19 cellular contexts compared by ENCODE assay signal in genomic region chr15:77064118-77064517, GRCh38. TPM values are rescaled to one million over a fixed set of nuclear protein-coding genes. Genes with fewer than 3 reads are reported as not detected.
DNase-seq lines count a peak whose midpoint lies in the region; ATAC-seq and TF ChIP-seq lines count a peak whose summit lies in the region.
"Had no signal": no experiment of that assay in that cellular context is flagged by ENCODE, and none has a peak within 500 bp of the region (broad histone marks: within the 10 kb centered on the region; RNA-seq: fewer than 3 reads in every experiment).

No MANE protein-coding gene starts in this region.

- H3K4me3 ChIP-seq in SK-N-SH (ENCODE audit: low read depth in 2 of 2, low read length in 1 of 2) (no peak overlapping the region), muscle layer of duodenum (ENCODE audit: low read depth in 1 of 2, low read length in 2 of 2) (no peak overlapping the region), upper lobe of right lung (no peak overlapping the region)
- H3K4me3 ChIP-seq: suprapubic skin had no signal

- no peaks in the 10 kb centered on the region for H3K9me3 Mint-ChIP-seq in chondrocyte (ENCODE audit: low read depth)
- H3K9me3 Mint-ChIP-seq: activated CD4-positive, alpha-beta T cell treated with anti-CD3 and anti-CD28 coated beads, Interleukin-2, amount 10 ng/mL, durations not matched to agents 7 days and 5 days; HFFc6 had no signal

- H3K4me1 ChIP-seq in SK-N-SH (ENCODE audit: control insufficient read depth in 1 of 2, insufficient read depth in 2 of 2, low read depth in 1 of 2, low read length in 1 of 2) (peaks cover 23 to 52% of the 10 kb centered on the region in 2 experiments), muscle layer of duodenum (ENCODE audit: control insufficient read depth in 1 of 2, insufficient read depth in 2 of 2, low read length in 2 of 2) (peaks cover 18 to 49% of the 10 kb centered on the region in 2 donors), upper lobe of right lung (peaks cover 85% of the 10 kb centered on the region)

- DNase-seq in SK-N-SH, result no peak
- no peak for DNase-seq in chondrocyte (ENCODE audit: low spot score)
- DNase-seq in upper lobe of right lung, result no peak
- DNase-seq in DMS79 treated with DMSO at 0.1 percent for 48 hours (lab: John Stamatoyannopoulos, UW), result no peak
- DNase-seq in NCI-H2227 treated with DMSO at 0.1 percent for 48 hours (lab: John Stamatoyannopoulos, UW), result no peak
- DNase-seq in hippocampal formation (lab: John Stamatoyannopoulos, UW), result no peak
- DNase-seq: activated CD4-positive, alpha-beta T cell treated with anti-CD3 and anti-CD28 coated beads, Interleukin-2, amount 10 ng/mL, durations not matched to agents 7 days and 5 days; DMS 273 treated with DMSO at 0.1 percent for 48 hours; GF-D8; HFFc6; kidney; NCI-H1436 treated with DMSO at 0.1 percent for 48 hours; nucleus accumbens; stimulated activated CD4-positive, alpha-beta T cell treated with anti-CD3 and anti-CD28 coated beads, Interleukin-4, amount 100 ng/mL, for 4 hours had no signal

- POLR2A ChIA-PET in SK-N-SH (lab: Yijun Ruan, JAX), result no interaction called here

- H3K4me2 ChIP-seq in SK-N-SH, result peak overlapping the region; percentile 17; the same call in 1 of the 2 replicates

- peaks cover 100% of the 10 kb centered on the region for H3K79me2 ChIP-seq in SK-N-SH (ENCODE audit: insufficient read depth)

- no peak for TF ChIP-seq EP300 in SK-N-SH (IDR thresholded peaks at IDR 0.05; ENCODE audit: borderline replicate concordance in 1 of 2, low read depth in 1 of 2, low read length in 1 of 2)

- H3K9me2 ChIP-seq in SK-N-SH, result no peaks in the 10 kb centered on the region

- H3K36me3 ChIP-seq in SK-N-SH (replicated peaks in 1 of 2; ENCODE audit: control insufficient read depth in 1 of 2, insufficient read depth in 2 of 2, low read length in 1 of 2) (peaks cover 12 to 13% of the 10 kb centered on the region in 2 experiments), muscle layer of duodenum (ENCODE audit: control insufficient read depth in 1 of 2, insufficient read depth in 2 of 2, low read length in 2 of 2) (no peaks in the 10 kb centered on the region), upper lobe of right lung (no peaks in the 10 kb centered on the region)
- H3K36me3 ChIP-seq: suprapubic skin had no signal

- no peak for ATAC-seq in SK-N-SH treated with all-trans-retinoic acid at 6 μM for 48 hours
- ATAC-seq in upper lobe of right lung, result no peak

- no peaks in the 10 kb centered on the region for H3K27me3 Mint-ChIP-seq in chondrocyte (ENCODE audit: low read depth)

- 75% methylated on average over 2 of the region's 2 CpGs for WGBS in SK-N-SH (ENCODE audit: low lambda C conversion rate)

- H3K36me3 Mint-ChIP-seq in chondrocyte (ENCODE audit: low read depth), result peaks cover 1% of the 10 kb centered on the region

- H3K27ac ChIP-seq in SK-N-SH (ENCODE audit: low read depth in 2 of 2, low read length in 1 of 2) (peak overlapping the region; percentile 31 to 43; a peak in 2 of 4 replicates), muscle layer of duodenum (ENCODE audit: low read length) (peak overlapping the region; percentile 39), upper lobe of right lung (peak overlapping the region; percentile 28)
- H3K27ac ChIP-seq: 22Rv1, C4-2B, suprapubic skin had no signal

- peaks cover 87% of the 10 kb centered on the region for H3K4me1 Mint-ChIP-seq in chondrocyte (ENCODE audit: low read depth)

- peaks cover 86% of the 10 kb centered on the region for H4K20me1 ChIP-seq in SK-N-SH (ENCODE audit: insufficient read depth)

- no peak overlapping the region for H3K4me3 Mint-ChIP-seq in chondrocyte (ENCODE audit: unreplicated experiment)
- H3K4me3 Mint-ChIP-seq: activated CD4-positive, alpha-beta T cell treated with anti-CD3 and anti-CD28 coated beads, Interleukin-2, amount 10 ng/mL, durations not matched to agents 7 days and 5 days; HFFc6 had no signal

- H3K9me3 ChIP-seq in SK-N-SH (no peaks in the 10 kb centered on the region), muscle layer of duodenum (ENCODE audit: control insufficient read depth in 1 of 2, low read length in 2 of 2) (no peaks in the 10 kb centered on the region), upper lobe of right lung (no peaks in the 10 kb centered on the region)
- H3K9me3 ChIP-seq: suprapubic skin had no signal

- peaks cover 15% of the 10 kb centered on the region for H3F3A ChIP-seq in SK-N-SH (replicated peaks; ENCODE audit: insufficient read depth)

- peak overlapping the region; percentile 80 for H3K27ac Mint-ChIP-seq in chondrocyte (ENCODE audit: unreplicated experiment)
- H3K27ac Mint-ChIP-seq: activated CD4-positive, alpha-beta T cell treated with anti-CD3 and anti-CD28 coated beads, Interleukin-2, amount 10 ng/mL, durations not matched to agents 7 days and 5 days; HFFc6 had no signal

- intact Hi-C loops in upper lobe of right lung (cut with DNase I), result no loop called here

- TF ChIP-seq RAD21 in SK-N-SH (IDR thresholded peaks at IDR 0.05; ENCODE audit: low read length), result no peak

- TF ChIP-seq CTCF in SK-N-SH (IDR thresholded peaks at IDR 0.05) (no peak), chondrocyte (IDR thresholded peaks at IDR 0.05) (no peak), upper lobe of right lung (IDR thresholded peaks at IDR 0.05) (no peak)

- CTCF ChIA-PET in SK-N-SH (lab: Yijun Ruan, JAX), result interaction anchor here (1.4 kb wide), 1 partner anchor 12 kb away, joined by 3 read pairs; no protein-coding TSS in a partner anchor

- H2AFZ ChIP-seq in SK-N-SH (ENCODE audit: low read depth), result no peak overlapping the region

- H3K9ac ChIP-seq in SK-N-SH, result no peak overlapping the region

- H3K27me3 ChIP-seq in SK-N-SH (ENCODE audit: insufficient read depth) (no peaks in the 10 kb centered on the region), muscle layer of duodenum (ENCODE audit: low read depth, low read length) (no peaks in the 10 kb centered on the region), upper lobe of right lung (no peaks in the 10 kb centered on the region)
- H3K27me3 ChIP-seq: suprapubic skin had no signal

TF ChIP-seq in SK-N-SH, 30 proteins besides CTCF, POLR2A, EP300 and RAD21:
- TF ChIP-seq FOXJ3 (CRISPR knock-in tag; IDR thresholded peaks at IDR 0.05) (no peak), USF2 (IDR thresholded peaks at IDR 0.05; ENCODE audit: borderline replicate concordance, low read depth, low read length) (no peak), GABPA (IDR thresholded peaks at IDR 0.05; ENCODE audit: low read depth) (no peak), GATA2 (CRISPR knock-in tag; IDR thresholded peaks at IDR 0.05) (no peak)

TF ChIP-seq in SK-N-SH treated with all-trans-retinoic acid at 6 μM for 48 hours, 23 proteins besides CTCF, POLR2A, EP300 and RAD21:
- no peak for TF ChIP-seq ZNF8 (CRISPR knock-in tag; IDR thresholded peaks at IDR 0.05)

RNA-seq across cellular contexts. Expression of gene TSPAN3, which starts 6.8 kb away (rescaled TPM):
- 409 and 600 TPM in 2 replicates for polyA plus RNA-seq in SK-N-SH (2012; rRNA removed)
- 514 and 573 TPM in 2 replicates for polyA plus RNA-seq in SK-N-SH (2012; cell fraction: cytosol; rRNA removed)
- 155 and 239 TPM in 2 replicates for polyA plus RNA-seq in SK-N-SH (2012; cell fraction: nucleus; rRNA removed)
- 242 to 333 TPM (median 250 TPM) in 3 replicates for total RNA-seq in chondrocyte
- 359 TPM for total RNA-seq in upper lobe of right lung
